ENCODE assay signal across 21 cellular contexts in the genomic region with DNA sequence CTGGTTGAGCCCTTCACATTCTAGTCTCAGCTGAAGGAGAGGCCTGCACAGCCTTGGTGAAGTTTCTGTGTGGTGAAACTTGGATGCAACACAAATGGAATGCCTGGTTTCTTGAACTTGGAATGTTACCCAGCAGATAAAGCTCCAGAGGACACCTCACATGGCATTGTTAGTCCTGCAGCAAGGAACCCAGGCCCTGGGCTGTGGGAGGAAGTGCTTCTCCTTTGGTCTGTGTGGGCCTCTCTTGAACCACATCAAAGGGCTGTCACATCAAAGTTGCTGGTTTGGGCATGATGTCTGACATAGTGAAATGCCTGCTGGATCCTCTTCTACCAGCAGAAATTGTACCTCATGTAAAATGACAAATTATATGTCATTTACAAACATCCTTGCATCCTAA.
A peak's percentile ranks its signal among the peaks of the same experiment; 100 is the strongest.
DNase-seq lines count a peak whose midpoint lies in the region; ATAC-seq and TF ChIP-seq lines count a peak whose summit lies in the region.
"Had no signal": no experiment of that assay in that cellular context is flagged by ENCODE, and none has a peak within 500 bp of the region (broad histone marks: within the 10 kb centered on the region; RNA-seq: fewer than 3 reads in every experiment).

No MANE protein-coding gene starts in this region.

- H3K4me2 ChIP-seq in BLaER1 treated with 17β-estradiol and CSF1 and Interleukin-3, amounts not matched to agents 10 nM and 100 nM, result peak overlapping the region in 9 of 11 experiments; percentile 0 to 70 (median 64); a peak in 16 of 22 replicates
- no peak overlapping the region for H3K4me2 ChIP-seq in IMR-90 (ENCODE audit: low read depth, low read length)
- H3K4me2 ChIP-seq: PC-9 had no signal

- no peak overlapping the region for H2AK9ac ChIP-seq in IMR-90 (replicated peaks; ENCODE audit: low read depth, low read length, poor library complexity)

- H3K36me3 ChIP-seq in BLaER1 treated with 17β-estradiol and CSF1 and Interleukin-3, amounts not matched to agents 10 nM and 100 nM, result no peaks in the 10 kb centered on the region
- H3K36me3 ChIP-seq in IMR-90 (ENCODE audit: control insufficient read depth, insufficient read depth, low read length), result no peaks in the 10 kb centered on the region
- H3K36me3 ChIP-seq in adipocyte (ENCODE audit: control insufficient read depth, insufficient read depth, low read length, severe bottlenecking), result no peaks in the 10 kb centered on the region
- H3K36me3 ChIP-seq in sigmoid colon, result no peaks in the 10 kb centered on the region
- H3K36me3 ChIP-seq: spleen, transverse colon had no signal

- H3K14ac ChIP-seq in IMR-90 (replicated peaks; ENCODE audit: low read depth, low read length), result no peak overlapping the region

- BruUV-seq in IMR-90 (replicated peaks; lab: Mats Ljungman, UMichigan), result no TSS peak

- intact Hi-C loops in IMR-90 (cut with micrococcal nuclease), result no loop called here
- intact Hi-C loops in sigmoid colon (cut with DNase I), result no loop called here

- H2AFZ ChIP-seq in IMR-90 (replicated peaks; ENCODE audit: low read length, poor library complexity), result peak overlapping the region; percentile 14
- H2AFZ ChIP-seq: PC-9 had no signal

- no peak overlapping the region for H3K4me3 ChIP-seq in BLaER1 treated with 17β-estradiol and CSF1 and Interleukin-3, amounts not matched to agents 10 nM and 100 nM
- H3K4me3 ChIP-seq in IMR-90 (ENCODE audit: insufficient read depth, low read depth, low read length) (no peak overlapping the region), adipocyte (ENCODE audit: low read length) (no peak overlapping the region), sigmoid colon (no peak overlapping the region)
- H3K4me3 ChIP-seq: dorsolateral prefrontal cortex, PC-9, spleen, transverse colon had no signal

- H4K91ac ChIP-seq in IMR-90 (ENCODE audit: insufficient read depth, low read depth, low read length), result no peak overlapping the region

- no peaks in the 10 kb centered on the region for H3K79me1 ChIP-seq in IMR-90 (ENCODE audit: low read depth in 1 of 2, low read length in 2 of 2)

- CTCF ChIA-PET in IMR-90 (lab: Yijun Ruan, JAX) (no interaction called here), GM10248 (lab: Yijun Ruan, JAX) (interaction anchor here (1.1 to 1.4 kb wide), 2 partner anchors 16 to 24 kb away, joined by 3 to 4 read pairs; no protein-coding TSS in a partner anchor)

- in situ Hi-C loops in IMR-90 (cut with MboI; ENCODE audit: low sequenced_read_pairs), result no loop called here

- no peak for TF ChIP-seq EP300 in sigmoid colon (IDR thresholded peaks at IDR 0.05)

- peaks cover 0 to 7% (median 0%) of the 10 kb centered on the region in 11 experiments; a peak in 2 of 22 replicates for H4K20me1 ChIP-seq in BLaER1 treated with 17β-estradiol and CSF1 and Interleukin-3, amounts not matched to agents 10 nM and 100 nM
- H4K20me1 ChIP-seq in IMR-90 (ENCODE audit: insufficient read depth, low read length), result 0 out of 2 replicates have a peak, but pooled peaks cover 6% of the 10 kb centered on the region

- no peak overlapping the region for H3K4ac ChIP-seq in IMR-90 (ENCODE audit: low read depth, low read length)

- H3K27me3 ChIP-seq in BLaER1 treated with 17β-estradiol and CSF1 and Interleukin-3, amounts not matched to agents 10 nM and 100 nM, result no peaks in the 10 kb centered on the region
- H3K27me3 ChIP-seq in IMR-90 (ENCODE audit: control insufficient read depth, insufficient read depth, low read length) (no peaks in the 10 kb centered on the region), adipocyte (replicated peaks; ENCODE audit: control insufficient read depth, insufficient read depth, low read length) (no peaks in the 10 kb centered on the region), sigmoid colon (no peaks in the 10 kb centered on the region)
- H3K27me3 ChIP-seq: dorsolateral prefrontal cortex, spleen, transverse colon had no signal

- DNase-seq in IMR-90 (no peak), adipocyte (ENCODE audit: low read depth) (peak; percentile 7), GM10248 (ENCODE audit: extremely low spot score) (no peak), sigmoid colon (no peak), NCI-H1105 treated with DMSO at 0.1 percent for 48 hours (lab: John Stamatoyannopoulos, UW) (no peak), SKM-1 (lab: John Stamatoyannopoulos, UW; ENCODE audit: unreplicated experiment) (no peak)
- DNase-seq: activated naive CD4-positive, alpha-beta T cell treated with anti-CD3 and anti-CD28 coated beads, Interleukin-2, amount 50 U/mL, for 16 hours; DMS79; dorsolateral prefrontal cortex; GOT3; NCI-H2081; NCI-H69; PC-9; spleen; stimulated activated naive B cell treated with anti-CD40 and anti-IgM and Interleukin-4, amounts not matched to agents 10 μg/mL and 1 μg/mL and 100 μg/mL, for 72 hours; transverse colon had no signal

- TF ChIP-seq POLR2A in IMR-90 (IDR thresholded peaks at IDR 0.05; ENCODE audit: low read depth, low read length) (no peak), sigmoid colon (IDR thresholded peaks at IDR 0.05) (no peak)

- H2BK15ac ChIP-seq in IMR-90 (ENCODE audit: low read depth, low read length), result no peak overlapping the region

- dilution Hi-C loops in IMR-90 (cut with HindIII; ENCODE audit: low sequenced_read_pairs, unreplicated experiment), result no loop called here

- no peak overlapping the region for H3K27ac ChIP-seq in BLaER1 treated with 17β-estradiol and CSF1 and Interleukin-3, amounts not matched to agents 10 nM and 100 nM
- H3K27ac ChIP-seq in IMR-90 (ENCODE audit: insufficient read depth, low read length) (no peak overlapping the region), sigmoid colon (no peak overlapping the region)
- H3K27ac ChIP-seq: C4-2B, dorsolateral prefrontal cortex, PC-9, spleen, transverse colon had no signal

- H3K9me1 ChIP-seq in IMR-90 (ENCODE audit: insufficient read depth, low read length), result no peaks in the 10 kb centered on the region; the same call in 1 of the 2 replicates

- TF ChIP-seq CTCF in IMR-90 (conservative IDR thresholded peaks at IDR 0.05; ENCODE audit: low read depth, low read length), result no peak
- TF ChIP-seq CTCF in GM10248 (IDR thresholded peaks at IDR 0.05; ENCODE audit: control extremely low read depth, extremely low read depth, low read depth, missing control alignments), result no peak
- TF ChIP-seq CTCF in sigmoid colon (IDR thresholded peaks at IDR 0.05), result no peak

- no peak overlapping the region for H3K9ac ChIP-seq in BLaER1 treated with 17β-estradiol and CSF1 and Interleukin-3, amounts not matched to agents 10 nM and 100 nM
- H3K9ac ChIP-seq in IMR-90 (ENCODE audit: low read depth, low read length) (no peak overlapping the region), adipocyte (ENCODE audit: low read length) (no peak overlapping the region)

- H2BK120ac ChIP-seq in IMR-90 (ENCODE audit: low read depth, low read length), result no peak overlapping the region

- H4K8ac ChIP-seq in IMR-90 (ENCODE audit: low read depth in 2 of 2, low read length in 2 of 2), result no peak overlapping the region

- no peak overlapping the region for H2AK5ac ChIP-seq in IMR-90 (ENCODE audit: low read depth, low read length)

- H3K23ac ChIP-seq in IMR-90 (ENCODE audit: low read depth, low read length), result no peak overlapping the region

- TF ChIP-seq RAD21 in IMR-90 (IDR thresholded peaks at IDR 0.05; ENCODE audit: low read length), result no peak

- H2BK5ac ChIP-seq in IMR-90 (ENCODE audit: low read depth, low read length, poor library complexity, severe bottlenecking), result no peak overlapping the region

- H4K5ac ChIP-seq in IMR-90 (ENCODE audit: low read depth, low read length), result no peak overlapping the region

- H3K9me3 ChIP-seq in BLaER1 treated with 17β-estradiol and CSF1 and Interleukin-3, amounts not matched to agents 10 nM and 100 nM (replicated peaks in 1 of 11), result no peaks in the 10 kb centered on the region
- no peaks in the 10 kb centered on the region for H3K9me3 ChIP-seq in IMR-90 (ENCODE audit: control insufficient read depth, insufficient read depth, low read length)
- H3K9me3 ChIP-seq in adipocyte (ENCODE audit: control insufficient read depth, low read length), result no peaks in the 10 kb centered on the region
- no peaks in the 10 kb centered on the region for H3K9me3 ChIP-seq in sigmoid colon
- H3K9me3 ChIP-seq: spleen, transverse colon had no signal

- H2BK20ac ChIP-seq in IMR-90 (ENCODE audit: low read depth, low read length), result no peak overlapping the region

- H3K56ac ChIP-seq in IMR-90 (ENCODE audit: extremely low read depth, insufficient read depth, low read length), result no peak overlapping the region

- H3K4me1 ChIP-seq in BLaER1 treated with 17β-estradiol and CSF1 and Interleukin-3, amounts not matched to agents 10 nM and 100 nM, result peaks cover 13 to 52% (median 49%) of the 10 kb centered on the region in 10 experiments
- H3K4me1 ChIP-seq in IMR-90 (ENCODE audit: control insufficient read depth, insufficient read depth, low read length) (peaks cover 2% of the 10 kb centered on the region), adipocyte (ENCODE audit: control insufficient read depth, insufficient read depth, low read length) (peaks cover 5% of the 10 kb centered on the region), sigmoid colon (no peaks in the 10 kb centered on the region)
- H3K4me1 ChIP-seq: spleen, transverse colon had no signal

- no peak overlapping the region for H3K18ac ChIP-seq in IMR-90 (ENCODE audit: low read depth, low read length)

- POLR2A ChIA-PET in IMR-90 (lab: Charles Lee; ENCODE audit: unreplicated experiment), result no interaction called here
- POLR2A ChIA-PET in GM10248 (lab: Yijun Ruan, JAX), result no interaction called here

- ATAC-seq in GM19351 (IDR thresholded peaks at IDR 0.05; ENCODE audit: unreplicated experiment) (peak; percentile 63), IMR-90 (ENCODE audit: low read depth) (no peak)
- ATAC-seq: esophagus mucosa; natural killer cell treated with Interleukin-12 subunit alpha and Interleukin-12 subunit beta and Interleukin-15 and Interleukin-18, amount 100 ng/mL, for 72 hours; stimulated activated naive B cell treated with anti-CD40 and anti-IgM and Interleukin-4, amounts not matched to agents 10 μg/mL and 1 μg/mL and 100 μg/mL, for 72 hours had no signal

TF ChIP-seq in IMR-90, 13 proteins besides CTCF, POLR2A, EP300 and RAD21 (continues in another document):
- TF ChIP-seq CEBPB (IDR thresholded peaks at IDR 0.05; ENCODE audit: low read depth, low read length), result no peak
- no peak for TF ChIP-seq NFE2L2 (IDR thresholded peaks at IDR 0.05; ENCODE audit: low read depth, low read length)
- TF ChIP-seq RCOR1 (IDR thresholded peaks at IDR 0.05; ENCODE audit: insufficient replicate concordance, low read length), result no peak
- no peak for TF ChIP-seq CHD1 (IDR thresholded peaks at IDR 0.05; ENCODE audit: low read depth, low read length)
- no peak for TF ChIP-seq MXI1 (IDR thresholded peaks at IDR 0.05; ENCODE audit: borderline replicate concordance, low read depth, low read length)
- TF ChIP-seq, protein P1, sequence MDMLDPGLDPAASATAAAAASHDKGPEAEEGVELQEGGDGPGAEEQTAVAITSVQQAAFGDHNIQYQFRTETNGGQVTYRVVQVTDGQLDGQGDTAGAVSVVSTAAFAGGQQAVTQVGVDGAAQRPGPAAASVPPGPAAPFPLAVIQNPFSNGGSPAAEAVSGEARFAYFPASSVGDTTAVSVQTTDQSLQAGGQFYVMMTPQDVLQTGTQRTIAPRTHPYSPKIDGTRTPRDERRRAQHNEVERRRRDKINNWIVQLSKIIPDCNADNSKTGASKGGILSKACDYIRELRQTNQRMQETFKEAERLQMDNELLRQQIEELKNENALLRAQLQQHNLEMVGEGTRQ (IDR thresholded peaks at IDR 0.05; ENCODE audit: low read depth, low read length), result no peak
- no peak for TF ChIP-seq FOS (IDR thresholded peaks at IDR 0.05; ENCODE audit: low read depth, low read length)
